In genomic region chr10:506451-507354, GRCh38 we compare ENCODE assay signal across 20 cellular contexts.
DNase-seq lines count a peak whose midpoint lies in the region; ATAC-seq, FAIRE-seq and TF ChIP-seq lines count a peak whose summit lies in the region.
"Had no signal": no experiment of that assay in that cellular context is flagged by ENCODE, and none has a peak within 500 bp of the region (broad histone marks: within the 10 kb centered on the region; RNA-seq: fewer than 3 reads in every experiment).

No MANE protein-coding gene starts in this region.

- no peak overlapping the region for H4K12ac ChIP-seq in trophoblast cell (ENCODE audit: low read depth, low read length)

- H3K79me1 ChIP-seq in H1 (ENCODE audit: low read depth, low read length) (peaks cover 3% of the 10 kb centered on the region; the same call in 1 of the 2 replicates), trophoblast cell (ENCODE audit: low read length) (no peaks in the 10 kb centered on the region)

- no peaks in the 10 kb centered on the region for H3K36me3 Mint-ChIP-seq in neural crest cell (ENCODE audit: low read depth)
- H3K36me3 Mint-ChIP-seq: CD8-positive, alpha-beta T cell; IgD-negative memory B cell had no signal

- TF ChIP-seq CTCF in DOHH2 (IDR thresholded peaks at IDR 0.05; ENCODE audit: low read depth, low read length, poor library complexity, severe bottlenecking) (no peak), H1 (IDR thresholded peaks at IDR 0.05; ENCODE audit: control extremely low read depth in 1 of 3, insufficient read depth in 1 of 3, low read depth in 1 of 3, low read length in 3 of 3) (no peak), neural crest cell (conservative IDR thresholded peaks at IDR 0.05) (no peak), body of pancreas (IDR thresholded peaks at IDR 0.05) (no peak)

- H3K4ac ChIP-seq in H1 (replicated peaks; ENCODE audit: insufficient read length, low read depth, low read length) (no peak overlapping the region), trophoblast cell (ENCODE audit: low read depth, low read length) (no peak overlapping the region)

- no peak overlapping the region for H3K18ac ChIP-seq in H1 (ENCODE audit: extremely low read depth, low read length)
- no peak overlapping the region for H3K18ac ChIP-seq in trophoblast cell (ENCODE audit: low read length)

- POLR2A ChIA-PET in H1 (lab: Charles Lee; ENCODE audit: partially characterized antibody) = no interaction called here

- H4K5ac ChIP-seq in H1 (ENCODE audit: insufficient read length, low read depth, low read length) = no peak overlapping the region

- no peaks in the 10 kb centered on the region for H3K27me3 Mint-ChIP-seq in neural crest cell (ENCODE audit: low read depth)

- no peak overlapping the region for H2BK120ac ChIP-seq in H1 (replicated peaks; ENCODE audit: low read depth, low read length)
- H2BK120ac ChIP-seq in trophoblast cell (ENCODE audit: insufficient read depth, low read length, poor library complexity) = no peak overlapping the region

- CTCF ChIA-PET in H1 (lab: Charles Lee; ENCODE audit: partially characterized antibody) = interaction anchor here (0.7 to 1.9 kb wide), 9 partner anchors 11 to 1084 kb away, joined by 3 to 6 read pairs (median 4); no protein-coding TSS in a partner anchor

- H3F3A ChIP-seq in DOHH2 (ENCODE audit: control insufficient read depth, insufficient read depth) = peaks cover 24% of the 10 kb centered on the region

- peak overlapping the region; percentile 69 for H3K27ac Mint-ChIP-seq in neural crest cell (ENCODE audit: unreplicated experiment)
- H3K27ac Mint-ChIP-seq: CD8-positive, alpha-beta T cell; H9 had no signal

- no peak overlapping the region for H4K91ac ChIP-seq in H1 (replicated peaks; ENCODE audit: insufficient read length, low read length)
- no peak overlapping the region for H4K91ac ChIP-seq in trophoblast cell (ENCODE audit: low read depth, low read length)

- no peak overlapping the region for H3K9ac ChIP-seq in H1 (replicated peaks in 1 of 4; ENCODE audit: extremely low read depth in 1 of 4, low read depth in 3 of 4, low read length in 3 of 4)
- H3K9ac ChIP-seq in trophoblast cell (ENCODE audit: low read length) = no peak overlapping the region
- H3K9ac ChIP-seq: SK-N-SH had no signal

- TF ChIP-seq POLR2A in H1 (IDR thresholded peaks at IDR 0.05; ENCODE audit: control extremely low read depth in 1 of 2, low read depth in 2 of 2, low read length in 2 of 2) = no peak
- no peak for TF ChIP-seq POLR2A in body of pancreas (IDR thresholded peaks at IDR 0.05)

- no peak overlapping the region for H2BK20ac ChIP-seq in H1 (ENCODE audit: low read length)

- H3K23me2 ChIP-seq in H1 (ENCODE audit: low read depth, low read length) = no peaks in the 10 kb centered on the region

- H3K56ac ChIP-seq in H1 (replicated peaks; ENCODE audit: insufficient read length, low read depth, low read length) = no peak overlapping the region

- H2BK15ac ChIP-seq in H1 (ENCODE audit: low read length) = no peak overlapping the region

- H4K8ac ChIP-seq in H1 (ENCODE audit: extremely low read depth, insufficient read depth, low read length) (no peak overlapping the region), trophoblast cell (ENCODE audit: low read depth, low read length) (no peak overlapping the region)

- TF ChIP-seq EP300 in Ishikawa (IDR thresholded peaks at IDR 0.05; ENCODE audit: borderline replicate concordance) (peak; percentile 99), H1 (IDR thresholded peaks at IDR 0.05; ENCODE audit: borderline replicate concordance in 1 of 2, low read depth in 2 of 2, low read length in 2 of 2) (0 out of 3 replicates have a peak, but pooled peaks of 1 of the 2 experiments have one; percentile 33)

- H3K4me3 Mint-ChIP-seq in neural crest cell = no peak overlapping the region
- H3K4me3 Mint-ChIP-seq: CD8-positive, alpha-beta T cell; H9; IgD-negative memory B cell had no signal

- no peaks in the 10 kb centered on the region for H3K27me3 ChIP-seq in DOHH2 (ENCODE audit: control insufficient read depth, low read length)
- peaks cover 35 to 82% (median 72%) of the 10 kb centered on the region in 4 experiments for H3K27me3 ChIP-seq in H1 (replicated peaks in 1 of 4; ENCODE audit: control insufficient read depth in 3 of 4, extremely low read depth in 1 of 4, insufficient read depth in 3 of 4, low read length in 3 of 4)
- no peaks in the 10 kb centered on the region for H3K27me3 ChIP-seq in body of pancreas
- no peaks in the 10 kb centered on the region for H3K27me3 ChIP-seq in trophoblast cell (ENCODE audit: insufficient read depth, low read length)

- H3K36me3 ChIP-seq in DOHH2 (ENCODE audit: control insufficient read depth, low read length) (peaks cover 86% of the 10 kb centered on the region), H1 (ENCODE audit: control insufficient read depth in 2 of 4, insufficient read depth in 4 of 4, low read length in 3 of 4) (no peaks in the 10 kb centered on the region), body of pancreas (replicated peaks in 1 of 2; ENCODE audit: insufficient read depth in 1 of 2, low read depth in 2 of 2) (no peaks in the 10 kb centered on the region), trophoblast cell (ENCODE audit: control insufficient read depth in 1 of 2, insufficient read depth in 2 of 2, low read length in 2 of 2) (peaks cover 6 to 11% of the 10 kb centered on the region in 2 experiments)

- intact Hi-C loops in body of pancreas (cut with DNase I) = loop anchor here (5.0 to 10.0 kb wide), 2 partner anchors 178 to 286 kb away; partner anchors contain the start of gene DIP2C

- H3K23ac ChIP-seq in H1 (ENCODE audit: insufficient read length) (no peak overlapping the region), trophoblast cell (ENCODE audit: low read length) (no peak overlapping the region)

- H3K4me3 ChIP-seq in DOHH2 (ENCODE audit: low read length) (peak overlapping the region; percentile 22; the same call in 1 of the 2 replicates), H1 (ENCODE audit: extremely low read depth in 1 of 4, insufficient read depth in 2 of 4, low read depth in 3 of 4, low read length in 4 of 4) (no peak overlapping the region), body of pancreas (no peak overlapping the region), trophoblast cell (ENCODE audit: low read depth, low read length) (no peak overlapping the region)

- H3K4me1 ChIP-seq in DOHH2 (ENCODE audit: control insufficient read depth, low read length) (peaks cover 90% of the 10 kb centered on the region), H1 (replicated peaks in 1 of 4; ENCODE audit: control insufficient read depth in 3 of 4, insufficient read depth in 4 of 4, low read length in 3 of 4) (no peaks in the 10 kb centered on the region; a peak in 1 of 7 replicates), body of pancreas (peaks cover 10% of the 10 kb centered on the region), trophoblast cell (ENCODE audit: control insufficient read depth in 1 of 2, insufficient read depth in 2 of 2, low read length in 2 of 2) (peaks cover 2 to 3% of the 10 kb centered on the region in 2 experiments)

- peak overlapping the region; percentile 35; the same call in 1 of the 2 replicates for H3K4me2 ChIP-seq in DOHH2 (ENCODE audit: low read length)
- H3K4me2 ChIP-seq in H1 (ENCODE audit: insufficient read depth in 1 of 2, low read depth in 2 of 2, low read length in 2 of 2) = no peak overlapping the region
- H3K4me2 ChIP-seq in trophoblast cell (ENCODE audit: low read length) = no peak overlapping the region
- H3K4me2 ChIP-seq: SK-N-SH had no signal

- H3K4me1 Mint-ChIP-seq in neural crest cell = peaks cover 29% of the 10 kb centered on the region

- ATAC-seq in GM21447 (IDR thresholded peaks at IDR 0.05; ENCODE audit: unreplicated experiment) (no peak), body of pancreas (no peak), GM19397 (IDR thresholded peaks at IDR 0.05; ENCODE audit: unreplicated experiment) (no peak)
- ATAC-seq: CD8-positive, alpha-beta T cell; PC-3 had no signal

- FAIRE-seq in H1 (lab: Jason Lieb, UNC) = peak; percentile 58
- FAIRE-seq: D721Med had no signal

- H3K9me3 ChIP-seq in DOHH2 (ENCODE audit: control insufficient read depth, insufficient read depth, low read length) (peaks cover 30% of the 10 kb centered on the region), H1 (ENCODE audit: insufficient read depth in 2 of 2, low read depth in 1 of 2, low read length in 1 of 2) (peaks cover 0 to 4% of the 10 kb centered on the region in 2 experiments; a peak in 1 of 4 replicates), body of pancreas (no peaks in the 10 kb centered on the region), trophoblast cell (ENCODE audit: insufficient read depth, low read depth, low read length) (peaks cover 3% of the 10 kb centered on the region)
- H3K9me3 ChIP-seq: SK-N-SH had no signal

- H2BK12ac ChIP-seq in H1 (ENCODE audit: low read depth, low read length) (no peak overlapping the region), trophoblast cell (ENCODE audit: low read length) (no peak overlapping the region)

- WGBS in H1 (ENCODE audit: extremely low coverage in 1 of 2, insufficient coverage in 1 of 2, insufficient read length in 1 of 2, insufficient replicate concordance in 2 of 2, low coverage in 1 of 2, low lambda C conversion rate in 2 of 2, missing lambda C conversion rate in 1 of 2), 2 experiments = 94% methylated on average over 32 of the region's 32 CpGs; no CpG with 5 or more reads in 1 of the 2 experiments
- WGBS in body of pancreas, 2 donors = 94% methylated on average over 15 to 29 of the region's 32 CpGs
- WGBS in trophoblast cell (ENCODE audit: extremely low coverage, insufficient coverage, insufficient read length) = no CpG with 5 or more reads among the region's 32 CpGs

- H4K20me1 ChIP-seq in DOHH2 (ENCODE audit: control insufficient read depth, insufficient read depth, low read depth, low read length) (no peaks in the 10 kb centered on the region), H1 (replicated peaks in 1 of 2; ENCODE audit: control insufficient read depth in 1 of 2, insufficient read depth in 2 of 2, low read length in 2 of 2) (peaks cover 36 to 58% of the 10 kb centered on the region in 2 experiments)

- DNase-seq in H1 (ENCODE audit: low read depth in 1 of 2, low spot score in 2 of 2) = no peak
- DNase-seq in neural crest cell (ENCODE audit: low read depth, low spot score) = no peak
- DNase-seq in body of pancreas = no peak
- no peak for DNase-seq in trophoblast cell
- DNase-seq: CD8-positive, alpha-beta T cell; DND-41; H9; MV-4-11; NCI-H1694; NCI-H2107; NCI-H226; NCI-H526; PC-3; SK-N-SH had no signal

- H3K9me3 Mint-ChIP-seq in neural crest cell = no peaks in the 10 kb centered on the region
- H3K9me3 Mint-ChIP-seq: CD8-positive, alpha-beta T cell; IgD-negative memory B cell had no signal

- no peak overlapping the region for H3K14ac ChIP-seq in H1 (ENCODE audit: insufficient read length)
- H3K14ac ChIP-seq in trophoblast cell (ENCODE audit: low read length) = no peak overlapping the region

- TF ChIP-seq RAD21 in Ishikawa (IDR thresholded peaks at IDR 0.05; ENCODE audit: low read depth) (no peak), H1 (IDR thresholded peaks at IDR 0.05 in 1 of 2, conservative IDR thresholded peaks at IDR 0.05 in 1 of 2; ENCODE audit: low read depth in 2 of 2, low read length in 2 of 2) (no peak)

- peak overlapping the region; percentile 73 for H3K27ac ChIP-seq in DOHH2 (ENCODE audit: low read depth, low read length)
- no peak overlapping the region for H3K27ac ChIP-seq in H1 (ENCODE audit: low read depth, low read length)
- H3K27ac ChIP-seq in body of pancreas = no peak overlapping the region
- H3K27ac ChIP-seq in trophoblast cell (ENCODE audit: low read depth, low read length) = no peak overlapping the region

- no peaks in the 10 kb centered on the region for H3K9me2 ChIP-seq in DOHH2 (replicated peaks; ENCODE audit: control insufficient read depth, low read length)
- H3K9me2 ChIP-seq: SK-N-SH had no signal

- H2AFZ ChIP-seq in H1 (ENCODE audit: low read length) (no peak overlapping the region), trophoblast cell (ENCODE audit: insufficient read depth, low read length, poor library complexity) (no peak overlapping the region)

- H2AK5ac ChIP-seq in H1 (ENCODE audit: low read depth, low read length) (no peak overlapping the region), trophoblast cell (ENCODE audit: low read length) (no peak overlapping the region)

- H2BK5ac ChIP-seq in H1 (ENCODE audit: low read depth, low read length) = no peak overlapping the region
- no peak overlapping the region for H2BK5ac ChIP-seq in trophoblast cell (ENCODE audit: low read depth, low read length, poor library complexity)

- H3K79me2 ChIP-seq in DOHH2 (ENCODE audit: control insufficient read depth, low read length) = peaks cover 93% of the 10 kb centered on the region
- no peaks in the 10 kb centered on the region; a peak in 1 of 4 replicates for H3K79me2 ChIP-seq in H1 (ENCODE audit: control insufficient read depth in 1 of 2, insufficient read depth in 2 of 2, low read length in 2 of 2)
- H3K79me2 ChIP-seq in trophoblast cell (ENCODE audit: control insufficient read depth, insufficient read depth, low read length, poor library complexity) = no peaks in the 10 kb centered on the region
